ENCODE assay signal across 8 cellular contexts in the genomic region with DNA sequence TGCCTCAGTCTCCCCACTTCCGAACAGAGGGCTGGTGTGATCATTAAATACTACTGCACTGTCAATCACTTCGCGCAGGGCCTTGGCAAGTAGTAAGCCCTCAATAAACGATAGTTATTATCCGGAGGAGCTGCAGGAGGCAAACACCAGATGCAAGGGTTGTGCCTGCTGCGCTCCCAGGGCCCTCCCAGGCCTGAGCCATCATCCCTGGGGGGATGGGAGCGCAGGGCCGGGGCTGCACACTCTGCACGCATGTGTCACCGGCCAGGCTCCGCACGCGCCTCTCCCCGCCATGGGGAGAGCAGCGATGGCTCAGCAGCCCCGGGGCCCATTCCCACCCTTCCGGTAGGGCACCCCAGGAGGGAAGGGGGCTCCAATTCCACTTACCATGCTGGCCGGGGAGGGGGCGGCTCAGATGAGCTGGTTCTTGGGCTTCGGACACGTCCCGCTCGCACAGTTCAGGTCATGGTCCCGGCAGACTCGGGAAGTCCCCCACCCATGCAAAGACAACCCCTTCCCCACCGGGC. TPM values are rescaled to one million over a fixed set of nuclear protein-coding genes. Genes with fewer than 3 reads are reported as not detected.
A peak's percentile ranks its signal among the peaks of the same experiment; 100 is the strongest.
DNase-seq lines count a peak whose midpoint lies in the region; ATAC-seq lines count a peak whose summit lies in the region.

No MANE protein-coding gene starts in this region.

- peak overlapping the region; percentile 75 to 80 for H3K27ac Mint-ChIP-seq in effector memory CD8-positive, alpha-beta T cell

- H3K36me3 ChIP-seq in mesenchymal stem cell (ENCODE audit: control insufficient read depth in 1 of 2, insufficient read depth in 2 of 2, low read depth in 1 of 2, low read length in 2 of 2), result peaks cover 3 to 22% of the 10 kb centered on the region in 2 experiments

- WGBS in mesenchymal stem cell, result 3% methylated on average over 26 of the region's 26 CpGs

- H2BK12ac ChIP-seq in mesenchymal stem cell (ENCODE audit: low read length in 2 of 2), result peak overlapping the region in 1 of 2 experiments; percentile 11

- no peak overlapping the region for H2BK5ac ChIP-seq in mesenchymal stem cell (ENCODE audit: low read depth, low read length, poor library complexity, severe bottlenecking)

- peaks cover 0 to 2% of the 10 kb centered on the region in 2 donors for H3K9me3 Mint-ChIP-seq in effector memory CD8-positive, alpha-beta T cell

- peak overlapping the region; percentile 56 for H4K8ac ChIP-seq in mesenchymal stem cell (ENCODE audit: low read length)

- peaks cover 10% of the 10 kb centered on the region for H3K4me1 ChIP-seq in mesenchymal stem cell (ENCODE audit: control insufficient read depth, insufficient read depth, low read depth, low read length)

- peak overlapping the region; percentile 41 for H4K91ac ChIP-seq in mesenchymal stem cell (ENCODE audit: low read length)

- peak overlapping the region; percentile 81 for H3K4me3 Mint-ChIP-seq in effector memory CD8-positive, alpha-beta T cell

- H3K27ac ChIP-seq in mesenchymal stem cell (ENCODE audit: low read length, poor library complexity, severe bottlenecking), result peak overlapping the region; percentile 55

- H2BK15ac ChIP-seq in mesenchymal stem cell (ENCODE audit: low read depth, poor library complexity, severe bottlenecking), result peak overlapping the region; percentile 94

- peak overlapping the region; percentile 8 for H2AFZ ChIP-seq in mesenchymal stem cell (ENCODE audit: low read depth, low read length)

- H3K4me1 Mint-ChIP-seq in effector memory CD8-positive, alpha-beta T cell (ENCODE audit: low read depth in 2 of 2), result peaks cover 28 to 41% of the 10 kb centered on the region in 2 donors

- H3K14ac ChIP-seq in mesenchymal stem cell (ENCODE audit: low read length in 2 of 2), result peak overlapping the region in 1 of 2 experiments; percentile 63

- H3K4ac ChIP-seq in mesenchymal stem cell (ENCODE audit: low read depth in 1 of 2, low read length in 2 of 2), result peak overlapping the region; percentile 5 to 84

- peak; percentile 66 for DNase-seq in GM04504 (ENCODE audit: low read depth)
- DNase-seq in NCI-H524 (lab: John Stamatoyannopoulos, UW), result peak; percentile 52 to 86
- DNase-seq in activated CD8-positive, alpha-beta memory T cell treated with anti-CD3 and anti-CD28 coated beads for 48 hours (ENCODE audit: low read depth in 2 of 3, low spot score in 2 of 3), result peak; percentile 36 to 54 (median 40)
- peak; percentile 31 to 37 (median 36) for DNase-seq in effector memory CD8-positive, alpha-beta T cell
- DNase-seq in mesenchymal stem cell, result peak; percentile 82
- peak; percentile 55 for DNase-seq in stimulated activated CD8-positive, alpha-beta memory T cell treated with anti-CD3 and anti-CD28 coated beads, Interleukin-12 subunit alpha, Interleukin-12 subunit beta, amount 100 ng/mL, for 4 hours (ENCODE audit: low read depth)
- DNase-seq in cortex of kidney (lab: John Stamatoyannopoulos, UW), result no peak

- H2AK5ac ChIP-seq in mesenchymal stem cell (ENCODE audit: low read length, severe bottlenecking), result peak overlapping the region; percentile 35

- peak overlapping the region; percentile 38 for H3K4me2 ChIP-seq in mesenchymal stem cell (ENCODE audit: low read length, poor library complexity, severe bottlenecking)

- no peaks in the 10 kb centered on the region for H3K27me3 Mint-ChIP-seq in effector memory CD8-positive, alpha-beta T cell

- H3K27me3 ChIP-seq in mesenchymal stem cell (ENCODE audit: control insufficient read depth in 1 of 2, insufficient read depth in 1 of 2, low read length in 2 of 2), result no peaks in the 10 kb centered on the region

- no peaks in the 10 kb centered on the region for H3K9me3 ChIP-seq in mesenchymal stem cell (ENCODE audit: control insufficient read depth, low read length)

- peaks cover 34% of the 10 kb centered on the region for H3K36me3 Mint-ChIP-seq in effector memory CD8-positive, alpha-beta T cell (ENCODE audit: insufficient read depth)

- peak overlapping the region; percentile 96 for H3K9ac ChIP-seq in mesenchymal stem cell (ENCODE audit: low read length)

- ATAC-seq in HG02642 (IDR thresholded peaks at IDR 0.05; ENCODE audit: poor library complexity, unreplicated experiment), result peak; percentile 45
- ATAC-seq in effector memory CD8-positive, alpha-beta T cell (replicated peaks), result peak; percentile 31

- peak overlapping the region in 1 of 2 experiments; percentile 16 for H3K23ac ChIP-seq in mesenchymal stem cell (ENCODE audit: low read length in 2 of 2)

- H3K79me1 ChIP-seq in mesenchymal stem cell (replicated peaks; ENCODE audit: low read length, poor library complexity, severe bottlenecking), result no peaks in the 10 kb centered on the region

- peak overlapping the region; percentile 72 to 90 for H3K4me3 ChIP-seq in mesenchymal stem cell (ENCODE audit: insufficient read depth in 1 of 2, low read depth in 1 of 2, low read length in 2 of 2)

- peak overlapping the region; percentile 26 to 67 for H3K18ac ChIP-seq in mesenchymal stem cell (ENCODE audit: low read depth in 1 of 2, low read length in 2 of 2)

- peak overlapping the region; percentile 86 for H2BK120ac ChIP-seq in mesenchymal stem cell (ENCODE audit: low read depth, low read length)

RNA-seq across cellular contexts. Expression of a gene that starts 0.7 kb away (rescaled TPM):
- polyA plus RNA-seq in mesenchymal stem cell (2013, experiment 1 of 2), result 52.4 TPM
- polyA plus RNA-seq in mesenchymal stem cell (2013, experiment 2 of 2), result 54.0 TPM
